17 cellular contexts compared by ENCODE assay signal in genomic region chr11:104279587-104279986, GRCh38.
DNase-seq lines count a peak whose midpoint lies in the region; ATAC-seq and TF ChIP-seq lines count a peak whose summit lies in the region.
"Had no signal": no experiment of that assay in that cellular context is flagged by ENCODE, and none has a peak within 500 bp of the region (broad histone marks: within the 10 kb centered on the region; RNA-seq: fewer than 3 reads in every experiment).

No MANE protein-coding gene starts in this region.

- no peaks in the 10 kb centered on the region for H3K4me1 ChIP-seq in IMR-90 (ENCODE audit: control insufficient read depth, insufficient read depth, low read length)
- H3K4me1 ChIP-seq: BE2C had no signal

- no peaks in the 10 kb centered on the region for H3K36me3 ChIP-seq in IMR-90 (ENCODE audit: control insufficient read depth, insufficient read depth, low read length)
- H3K36me3 ChIP-seq: BE2C had no signal

- CTCF ChIA-PET in IMR-90 (lab: Yijun Ruan, JAX), result no interaction called here

- POLR2A ChIA-PET in IMR-90 (lab: Charles Lee; ENCODE audit: unreplicated experiment), result no interaction called here

- no peak overlapping the region for H2BK15ac ChIP-seq in IMR-90 (ENCODE audit: low read depth, low read length)

- H2BK5ac ChIP-seq in IMR-90 (ENCODE audit: low read depth, low read length, poor library complexity, severe bottlenecking), result no peak overlapping the region

- no peaks in the 10 kb centered on the region for H3K79me1 ChIP-seq in IMR-90 (ENCODE audit: low read depth in 1 of 2, low read length in 2 of 2)

- no peaks in the 10 kb centered on the region for H4K20me1 ChIP-seq in IMR-90 (ENCODE audit: insufficient read depth, low read length)

- H3K4me2 ChIP-seq in IMR-90 (ENCODE audit: low read depth, low read length), result no peak overlapping the region

- no peak overlapping the region for H2AFZ ChIP-seq in IMR-90 (replicated peaks; ENCODE audit: low read length, poor library complexity)

- no peak for TF ChIP-seq CTCF in IMR-90 (conservative IDR thresholded peaks at IDR 0.05; ENCODE audit: low read depth, low read length)

- no peak overlapping the region for H3K27ac ChIP-seq in IMR-90 (ENCODE audit: insufficient read depth, low read length)

- H3K23ac ChIP-seq in IMR-90 (ENCODE audit: low read depth, low read length), result no peak overlapping the region

- H4K8ac ChIP-seq in IMR-90 (ENCODE audit: low read depth in 2 of 2, low read length in 2 of 2), result no peak overlapping the region

- intact Hi-C loops in IMR-90 (cut with micrococcal nuclease), result no loop called here

- H3K9me1 ChIP-seq in IMR-90 (ENCODE audit: insufficient read depth, low read length), result no peaks in the 10 kb centered on the region

- no peaks in the 10 kb centered on the region for H3K27me3 ChIP-seq in IMR-90 (ENCODE audit: control insufficient read depth, insufficient read depth, low read length)
- H3K27me3 ChIP-seq: BE2C had no signal

- H4K5ac ChIP-seq in IMR-90 (ENCODE audit: low read depth, low read length), result no peak overlapping the region

- no peak for TF ChIP-seq EP300 in Ishikawa (IDR thresholded peaks at IDR 0.05; ENCODE audit: borderline replicate concordance)

- ATAC-seq in IMR-90 (ENCODE audit: low read depth), result no peak

- no peak overlapping the region for H3K18ac ChIP-seq in IMR-90 (ENCODE audit: low read depth, low read length)

- TF ChIP-seq POLR2A in IMR-90 (IDR thresholded peaks at IDR 0.05; ENCODE audit: low read depth, low read length), result no peak

- no peak overlapping the region for H2AK9ac ChIP-seq in IMR-90 (replicated peaks; ENCODE audit: low read depth, low read length, poor library complexity)

- no peak overlapping the region for H3K14ac ChIP-seq in IMR-90 (replicated peaks; ENCODE audit: low read depth, low read length)

- dilution Hi-C loops in IMR-90 (cut with HindIII; ENCODE audit: low sequenced_read_pairs, unreplicated experiment), result no loop called here

- H3K9me3 ChIP-seq in IMR-90 (ENCODE audit: control insufficient read depth, insufficient read depth, low read length), result no peaks in the 10 kb centered on the region
- H3K9me3 ChIP-seq: BE2C had no signal

- no peak overlapping the region for H3K4ac ChIP-seq in IMR-90 (ENCODE audit: low read depth, low read length)

- no peak overlapping the region for H2AK5ac ChIP-seq in IMR-90 (ENCODE audit: low read depth, low read length)

- in situ Hi-C loops in IMR-90 (cut with MboI; ENCODE audit: low sequenced_read_pairs), result no loop called here

- no peak overlapping the region for H3K56ac ChIP-seq in IMR-90 (ENCODE audit: extremely low read depth, insufficient read depth, low read length)

- H2BK120ac ChIP-seq in IMR-90 (ENCODE audit: low read depth, low read length), result no peak overlapping the region

- H3K9ac ChIP-seq in IMR-90 (ENCODE audit: low read depth, low read length), result no peak overlapping the region

- H3K4me3 ChIP-seq in IMR-90 (ENCODE audit: insufficient read depth, low read depth, low read length), result no peak overlapping the region

- H4K91ac ChIP-seq in IMR-90 (ENCODE audit: insufficient read depth, low read depth, low read length), result no peak overlapping the region

- no peak for TF ChIP-seq RAD21 in IMR-90 (IDR thresholded peaks at IDR 0.05; ENCODE audit: low read length)
- no peak for TF ChIP-seq RAD21 in Ishikawa (IDR thresholded peaks at IDR 0.05; ENCODE audit: low read depth)

- DNase-seq in IMR-90 (no peak), amniotic epithelial cell (ENCODE audit: low read depth) (peak; percentile 58), iris pigment epithelial cell (ENCODE audit: low read depth) (peak; percentile 16), GM03348 (ENCODE audit: low spot score) (no peak), KG1 (lab: John Stamatoyannopoulos, UW) (no peak)
- DNase-seq: ACHN; BE2C; C1 segment of cervical spinal cord; CD4-positive, CD25-positive, alpha-beta regulatory T cell; CD8-positive, alpha-beta memory T cell; COR-L47; DMS 273 treated with DMSO at 0.1 percent for 48 hours; DMS53; DND-41; EL; H9 had no signal

- H2BK20ac ChIP-seq in IMR-90 (ENCODE audit: low read depth, low read length), result no peak overlapping the region

- BruUV-seq in IMR-90 (replicated peaks; lab: Mats Ljungman, UMichigan), result no TSS peak

TF ChIP-seq in IMR-90, 13 proteins besides CTCF, POLR2A, EP300 and RAD21:
- TF ChIP-seq CEBPB (IDR thresholded peaks at IDR 0.05; ENCODE audit: low read depth, low read length) (peak; percentile 85), RFX5 (IDR thresholded peaks at IDR 0.05; ENCODE audit: low read depth, low read length) (no peak), ELK1 (IDR thresholded peaks at IDR 0.05; ENCODE audit: borderline replicate concordance, low read depth, low read length) (no peak), MAZ (IDR thresholded peaks at IDR 0.05; ENCODE audit: borderline replicate concordance, low read depth, low read length) (no peak)

TF ChIP-seq in Ishikawa, 13 proteins besides CTCF, POLR2A, EP300 and RAD21:
- TF ChIP-seq CEBPB (IDR thresholded peaks at IDR 0.05) (peak; percentile 29; the same call in 1 of the 2 replicates), NFIC (IDR thresholded peaks at IDR 0.05) (no peak)

Comparison
In these comparisons a context has a peak if more than half of its experiments do, and no peak if none do; other contexts are left out.
1. DNase-seq: peak in amniotic epithelial cell (single experiment) and iris pigment epithelial cell (single experiment); none in IMR-90 (single experiment), GM03348 (single experiment) and KG1 (single experiment).